10 cellular contexts compared by ENCODE assay signal in the genomic region with DNA sequence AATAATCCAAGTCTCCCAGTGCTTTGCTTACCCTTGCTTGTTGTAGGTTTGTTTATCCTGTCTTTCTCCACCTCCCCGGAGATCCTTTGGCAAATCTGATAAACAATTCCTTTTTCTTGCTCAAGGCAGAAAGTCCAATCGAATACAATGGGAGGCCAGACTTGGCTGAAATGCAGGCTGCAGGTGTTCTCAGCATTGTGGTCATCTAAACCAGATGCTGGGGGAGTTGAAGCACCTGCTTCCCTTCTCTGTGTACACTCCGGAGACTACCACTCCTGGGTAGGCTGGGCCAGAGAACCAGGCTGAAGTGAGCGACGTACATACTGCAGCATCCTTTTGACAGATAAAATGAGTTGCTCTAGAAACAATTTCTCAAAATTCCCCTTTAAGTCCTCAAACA.
DNase-seq lines count a peak whose midpoint lies in the region; ATAC-seq and TF ChIP-seq lines count a peak whose summit lies in the region.
"Had no signal": no experiment of that assay in that cellular context is flagged by ENCODE, and none has a peak within 500 bp of the region (broad histone marks: within the 10 kb centered on the region; RNA-seq: fewer than 3 reads in every experiment).

No MANE protein-coding gene starts in this region.

- H3K4me3 Mint-ChIP-seq in activated T-cell treated with anti-CD3 and anti-CD28 coated beads, Interleukin-2, amount 50 U/mL, for 4 hours, result peak overlapping the region; percentile 16
- H3K4me3 Mint-ChIP-seq in progenitor cell of endocrine pancreas (ENCODE audit: low read depth), result no peak overlapping the region
- H3K4me3 Mint-ChIP-seq: activated CD4-positive, alpha-beta T cell treated with anti-CD3 and anti-CD28 coated beads, Interleukin-2, amount 10 ng/mL, durations not matched to agents 7 days and 5 days had no signal

- no peak for ATAC-seq in activated T-cell treated with anti-CD3 and anti-CD28 coated beads, Interleukin-2, amount 50 U/mL, for 4 hours
- ATAC-seq in HG02763 (IDR thresholded peaks at IDR 0.05; ENCODE audit: unreplicated experiment), result peak; percentile 61

- peaks cover 27% of the 10 kb centered on the region for H3K4me1 Mint-ChIP-seq in activated T-cell treated with anti-CD3 and anti-CD28 coated beads, Interleukin-2, amount 50 U/mL, for 4 hours (ENCODE audit: low read depth)
- H3K4me1 Mint-ChIP-seq in progenitor cell of endocrine pancreas (ENCODE audit: low read depth), result peaks cover 34% of the 10 kb centered on the region

- DNase-seq in activated T-cell treated with anti-CD3 and anti-CD28 coated beads, Interleukin-2, amount 50 U/mL, for 4 hours, result no peak
- DNase-seq in activated T-cell treated with anti-CD3 and anti-CD28 coated beads, Interleukin-2, amount 50 U/mL, for 1 hour, result no peak
- DNase-seq in NCI-H510A treated with DMSO at 0.1 percent for 48 hours (lab: John Stamatoyannopoulos, UW) (peak; percentile 49), progenitor cell of endocrine pancreas (ENCODE audit: low spot score, unreplicated experiment) (no peak), NAMALWA (ENCODE audit: low spot score) (no peak), NCI-H2081 treated with DMSO at 0.1 percent for 48 hours (lab: John Stamatoyannopoulos, UW) (no peak), NCI-H2171 (lab: John Stamatoyannopoulos, UW) (no peak)
- DNase-seq: activated CD4-positive, alpha-beta T cell treated with anti-CD3 and anti-CD28 coated beads, Interleukin-2, amount 10 ng/mL, durations not matched to agents 7 days and 5 days; lower lobe of right lung had no signal

- peaks cover 5% of the 10 kb centered on the region for H3K27me3 Mint-ChIP-seq in activated T-cell treated with anti-CD3 and anti-CD28 coated beads, Interleukin-2, amount 50 U/mL, for 4 hours (ENCODE audit: low read depth)
- peaks cover 5% of the 10 kb centered on the region for H3K27me3 Mint-ChIP-seq in progenitor cell of endocrine pancreas

- TF ChIP-seq CTCF in progenitor cell of endocrine pancreas (IDR thresholded peaks at IDR 0.05; ENCODE audit: unreplicated experiment), result no peak

- no peaks in the 10 kb centered on the region for H3K36me3 Mint-ChIP-seq in activated T-cell treated with anti-CD3 and anti-CD28 coated beads, Interleukin-2, amount 50 U/mL, for 4 hours (ENCODE audit: insufficient read depth)
- no peaks in the 10 kb centered on the region for H3K36me3 Mint-ChIP-seq in progenitor cell of endocrine pancreas (ENCODE audit: insufficient read depth)

- H3K27ac Mint-ChIP-seq in progenitor cell of endocrine pancreas, result peak overlapping the region; percentile 34

- H3K9me3 Mint-ChIP-seq in activated T-cell treated with anti-CD3 and anti-CD28 coated beads, Interleukin-2, amount 50 U/mL, for 4 hours, result no peaks in the 10 kb centered on the region
- no peaks in the 10 kb centered on the region for H3K9me3 Mint-ChIP-seq in progenitor cell of endocrine pancreas (ENCODE audit: low read depth)
